ENCODE assay signal across 20 cellular contexts in the genomic region with DNA sequence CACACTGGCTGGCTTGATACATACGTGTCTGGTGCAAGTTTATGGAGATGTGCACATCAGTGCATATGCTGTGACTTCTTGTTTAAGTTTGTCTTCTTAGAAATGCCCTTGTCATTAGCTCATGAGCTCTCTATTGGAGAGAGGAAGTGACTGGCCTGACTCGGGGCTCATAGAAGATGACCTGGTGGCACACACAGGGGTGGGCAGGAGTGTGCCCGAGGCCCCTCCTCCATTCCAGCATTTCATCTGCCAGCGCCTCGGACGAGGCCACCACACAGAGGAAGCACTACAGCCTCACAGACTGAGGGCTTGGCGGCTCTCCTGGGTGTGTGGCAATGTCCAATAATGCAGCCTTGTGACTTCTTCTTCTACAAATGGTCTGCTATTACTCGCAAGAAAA.
DNase-seq lines count a peak whose midpoint lies in the region; ATAC-seq, FAIRE-seq and TF ChIP-seq lines count a peak whose summit lies in the region.
"Had no signal": no experiment of that assay in that cellular context is flagged by ENCODE, and none has a peak within 500 bp of the region (broad histone marks: within the 10 kb centered on the region; RNA-seq: fewer than 3 reads in every experiment).

No MANE protein-coding gene starts in this region.

- no peaks in the 10 kb centered on the region for H3K79me2 ChIP-seq in K562 (ENCODE audit: control insufficient read depth, insufficient read depth, low read length)

- peaks cover 43 to 57% of the 10 kb centered on the region in 2 experiments for H3K27me3 ChIP-seq in K562 (ENCODE audit: control insufficient read depth in 2 of 2, insufficient read depth in 2 of 2, low read length in 2 of 2)

- no peaks in the 10 kb centered on the region for H3K9me1 ChIP-seq in K562 (ENCODE audit: control insufficient read depth, insufficient read depth, low read length)

- H3K9me3 Mint-ChIP-seq in natural killer cell = no peaks in the 10 kb centered on the region
- peaks cover 13% of the 10 kb centered on the region for H3K9me3 Mint-ChIP-seq in activated T-cell treated with anti-CD3 and anti-CD28 coated beads, Interleukin-2, amount 50 U/mL, for 24 hours

- FAIRE-seq in K562 (lab: Jason Lieb, UNC) = peak; percentile 42
- FAIRE-seq: A549, D721Med, G401.6, GM12892, GM18507, HTR-8/SVneo had no signal

- no peak for TF ChIP-seq POLR2A in K562 (conservative IDR thresholded peaks at IDR 0.05)

- DNase-seq in NOMO-1 treated with DMSO at 0.1 percent for 48 hours (lab: John Stamatoyannopoulos, UW; ENCODE audit: unreplicated experiment) (peak; percentile 1), NOMO-1 treated with dmso at 0.1 percent for 144 hours (lab: John Stamatoyannopoulos, UW; ENCODE audit: unreplicated experiment) (no peak), K562 (ENCODE audit: extremely low read depth in 1 of 4, low spot score in 3 of 4) (no peak), natural killer cell (no peak)
- no peak for DNase-seq in activated T-cell treated with anti-CD3 and anti-CD28 coated beads, Interleukin-2, amount 50 U/mL, for 24 hours
- DNase-seq: AML-193; Caco-2; CD4-positive, alpha-beta T cell; GM23248 had no signal

- TF ChIP-seq CTCF in K562 (IDR thresholded peaks at IDR 0.05 in 2 of 3, conservative IDR thresholded peaks at IDR 0.05 in 1 of 3; ENCODE audit: insufficient read depth in 2 of 3, low read depth in 1 of 3, low read length in 3 of 3) (no peak), natural killer cell (IDR thresholded peaks at IDR 0.05) (no peak)

- H3K9ac ChIP-seq in K562 (ENCODE audit: insufficient read depth in 1 of 2, low read depth in 2 of 2, low read length in 2 of 2) = no peak overlapping the region
- H3K9ac ChIP-seq: GM23248 had no signal

- peak overlapping the region; percentile 81 for H3K4me3 Mint-ChIP-seq in natural killer cell
- H3K4me3 Mint-ChIP-seq in activated T-cell treated with anti-CD3 and anti-CD28 coated beads, Interleukin-2, amount 50 U/mL, for 24 hours = no peak overlapping the region
- H3K4me3 Mint-ChIP-seq: CD4-positive, alpha-beta T cell had no signal

- BruUV-seq in K562 (replicated peaks; lab: Mats Ljungman, UMichigan) = no TSS peak

- peak overlapping the region; percentile 79 to 90 for H3K27ac Mint-ChIP-seq in natural killer cell
- H3K27ac Mint-ChIP-seq in activated T-cell treated with anti-CD3 and anti-CD28 coated beads, Interleukin-2, amount 50 U/mL, for 24 hours = no peak overlapping the region
- H3K27ac Mint-ChIP-seq: CD4-positive, alpha-beta T cell had no signal

- H3K27ac ChIP-seq in K562 (ENCODE audit: extremely low read depth, low read depth, low read length) = no peak overlapping the region
- H3K27ac ChIP-seq: 22Rv1, A549, C4-2B, GM23248 had no signal

- no peak overlapping the region for H3K4me2 ChIP-seq in K562 (ENCODE audit: insufficient read depth, low read length)
- H3K4me2 ChIP-seq: A549 had no signal

- no peak for TF ChIP-seq RAD21 in K562 (CRISPR knock-in tag; conservative IDR thresholded peaks at IDR 0.05 in 1 of 2, IDR thresholded peaks at IDR 0.05 in 1 of 2)

- 0% methylated on average over 8 of the region's 8 CpGs for WGBS in K562 (ENCODE audit: insufficient coverage, low coverage, missing lambda C conversion rate)

- CTCF ChIA-PET in K562 (lab: Yijun Ruan, JAX; ENCODE audit: low intra/inter-chr PET ratio) = no interaction called here

- POLR2A ChIA-PET in K562 (lab: Yijun Ruan, JAX) = interaction anchor here (0.7 to 1.7 kb wide), 2 partner anchors 114 to 611 kb away, joined by 3 read pairs; no protein-coding TSS in a partner anchor

- peaks cover 51 to 55% of the 10 kb centered on the region in 2 donors for H3K4me1 Mint-ChIP-seq in natural killer cell
- H3K4me1 Mint-ChIP-seq in activated T-cell treated with anti-CD3 and anti-CD28 coated beads, Interleukin-2, amount 50 U/mL, for 24 hours (ENCODE audit: low read depth) = no peaks in the 10 kb centered on the region

- intact Hi-C loops in K562 (cut with micrococcal nuclease) = no loop called here
- intact Hi-C loops in natural killer cell (cut with micrococcal nuclease) = no loop called here

- no peaks in the 10 kb centered on the region for H3K27me3 Mint-ChIP-seq in natural killer cell (ENCODE audit: low read depth in 2 of 2)
- H3K27me3 Mint-ChIP-seq in activated T-cell treated with anti-CD3 and anti-CD28 coated beads, Interleukin-2, amount 50 U/mL, for 24 hours = peaks cover 38% of the 10 kb centered on the region

- TF ChIP-seq EP300 in K562 (IDR thresholded peaks at IDR 0.05; ENCODE audit: low read length) = no peak

- H4K20me1 ChIP-seq in K562 (replicated peaks; ENCODE audit: control insufficient read depth, insufficient read depth, low read length) = no peaks in the 10 kb centered on the region

- no peaks in the 10 kb centered on the region for H3K9me3 ChIP-seq in K562 (replicated peaks; ENCODE audit: control insufficient read depth, insufficient read depth, low read depth, low read length)
- H3K9me3 ChIP-seq: A549, Caco-2, HAP-1 had no signal

- no peak overlapping the region for H3K4me3 ChIP-seq in K562
- H3K4me3 ChIP-seq: A549, GM23248, HAP-1 had no signal

- H3K36me3 Mint-ChIP-seq in natural killer cell = peaks cover 7% of the 10 kb centered on the region
- no peaks in the 10 kb centered on the region for H3K36me3 Mint-ChIP-seq in activated T-cell treated with anti-CD3 and anti-CD28 coated beads, Interleukin-2, amount 50 U/mL, for 24 hours (ENCODE audit: low read depth)

- no peaks in the 10 kb centered on the region for H3K36me3 ChIP-seq in K562 (ENCODE audit: control insufficient read depth, insufficient read depth, low read length)
- H3K36me3 ChIP-seq: HAP-1 had no signal

- no peak overlapping the region for H2AFZ ChIP-seq in K562 (ENCODE audit: low read depth, low read length)
- H2AFZ ChIP-seq: GM23248 had no signal

- in situ Hi-C loops in K562 (cut with MboI) = no loop called here

- ATAC-seq in K562 (no peak; the same call in 2 of the 3 replicates), natural killer cell (peak; percentile 25 to 66 (median 45)), HG02840 (IDR thresholded peaks at IDR 0.05; ENCODE audit: low FRiP score, unreplicated experiment) (no peak), HG02678 (IDR thresholded peaks at IDR 0.05; ENCODE audit: unreplicated experiment) (no peak)
- ATAC-seq: A549 had no signal

- peaks cover 0 to 3% of the 10 kb centered on the region in 2 experiments; a peak in 1 of 5 replicates for H3K4me1 ChIP-seq in K562 (replicated peaks in 1 of 2; ENCODE audit: control insufficient read depth in 2 of 2, insufficient read depth in 2 of 2, low read length in 2 of 2)
- H3K4me1 ChIP-seq: A549, Caco-2, HAP-1 had no signal

TF ChIP-seq in K562, 482 proteins besides CTCF, POLR2A, EP300 and RAD21:
- TF ChIP-seq SP2 (IDR thresholded peaks at IDR 0.05; ENCODE audit: extremely low read depth, low read depth, low read length, poor library complexity, severe bottlenecking) (no peak), SPI1 (IDR thresholded peaks at IDR 0.05; ENCODE audit: borderline replicate concordance, low read depth, low read length) (peak; percentile 15; the same call in 1 of the 2 replicates)

Comparison
In these comparisons a context has a peak if more than half of its experiments do, and no peak if none do; other contexts are left out.
1. ATAC-seq: peak in natural killer cell (3 of 3); none in K562 (single experiment), HG02840 (single experiment) and HG02678 (single experiment).